Comparison of ENCODE assay signal across 8 cellular contexts in genomic region chr19:13847033-13847899, GRCh38. TPM values are rescaled to one million over a fixed set of nuclear protein-coding genes. Genes with fewer than 3 reads are reported as not detected.
DNase-seq lines count a peak whose midpoint lies in the region; ATAC-seq and TF ChIP-seq lines count a peak whose summit lies in the region.

No MANE protein-coding gene starts in this region.

- H3K27ac ChIP-seq in sigmoid colon, result peak overlapping the region; percentile 96 to 100 (median 99)

- TF ChIP-seq CTCF in GM06990 (IDR thresholded peaks at IDR 0.05; ENCODE audit: insufficient read depth, low read length, poor library complexity, severe bottlenecking), result peak; percentile 9
- TF ChIP-seq CTCF in astrocyte of the cerebellum (IDR thresholded peaks at IDR 0.05; ENCODE audit: low read depth, low read length, missing control alignments), result peak; percentile 10
- TF ChIP-seq CTCF in sigmoid colon (IDR thresholded peaks at IDR 0.05), result peak in 2 of 4 experiments; percentile 18 to 21

- ATAC-seq in HG02623 (IDR thresholded peaks at IDR 0.05; ENCODE audit: unreplicated experiment) (peak; percentile 30), GM19467 (IDR thresholded peaks at IDR 0.05; ENCODE audit: unreplicated experiment) (no peak)

- H3K36me3 ChIP-seq in GM06990 (ENCODE audit: control insufficient read depth, insufficient read depth, low read length) (no peaks in the 10 kb centered on the region), sigmoid colon (no peaks in the 10 kb centered on the region)

- H3K27me3 ChIP-seq in GM06990 (replicated peaks; ENCODE audit: control insufficient read depth, insufficient read depth, low read length) (no peaks in the 10 kb centered on the region), sigmoid colon (no peaks in the 10 kb centered on the region)

- TF ChIP-seq EP300 in sigmoid colon (IDR thresholded peaks at IDR 0.05), result peak; percentile 5 to 80 (median 51)

- intact Hi-C loops in sigmoid colon (cut with DNase I), result loop anchor here (5.0 to 10.0 kb wide), 3 partner anchors 685 to 1055 kb away; partner anchors contain the start of gene JUNB

- TF ChIP-seq POLR2A in sigmoid colon (IDR thresholded peaks at IDR 0.05), result peak; percentile 79 to 86

- H3K4me1 ChIP-seq in sigmoid colon, result peaks cover 0 to 78% (median 68%) of the 10 kb centered on the region in 4 donors

- H3K4me3 ChIP-seq in GM06990 (replicated peaks; ENCODE audit: low read depth, low read length) (peak overlapping the region; percentile 65), astrocyte of the cerebellum (ENCODE audit: low read depth, low read length) (peak overlapping the region; percentile 37), sigmoid colon (peak overlapping the region; percentile 47 to 60 (median 54))

- peak; percentile 84 for DNase-seq in GM06990 (ENCODE audit: extremely low read depth, insufficient read length)
- DNase-seq in NCI-H146 treated with DMSO at 0.1 percent for 48 hours (lab: John Stamatoyannopoulos, UW; ENCODE audit: unreplicated experiment), result peak; percentile 67
- DNase-seq in T-helper 9 cell, result peak; percentile 95
- peak; percentile 80 for DNase-seq in astrocyte of the cerebellum (ENCODE audit: low read depth)
- DNase-seq in hypothalamus (lab: John Stamatoyannopoulos, UW), result peak; percentile 32 to 96 (median 73)
- DNase-seq in sigmoid colon, result peak; percentile 98

- 0 to 1% methylated on average over 46 of the region's 46 CpGs for WGBS in sigmoid colon, 2 donors

- H3K9me3 ChIP-seq in sigmoid colon, result no peaks in the 10 kb centered on the region

- in situ Hi-C loops in astrocyte of the cerebellum (cut with HindIII; ENCODE audit: low sequenced_read_pairs), result no loop called here

RNA-seq across cellular contexts. Expression of gene NANOS3, which starts 29.7 kb away (rescaled TPM):
- not detected for total RNA-seq in sigmoid colon
- under 1 TPM in 1 of 3 donors, not detected in 2; 0.16 TPM for polyA plus RNA-seq in sigmoid colon

RNA-seq across cellular contexts. Expression of gene ZSWIM4, which starts 52.0 kb away (rescaled TPM):
- 1 to 10 TPM; 2.3 to 4.4 (median 3.3) TPM for total RNA-seq in sigmoid colon
- 1 to 10 TPM in 2 of 3 donors, under 1 TPM in 1; 0.60 to 3.3 (median 1.4) TPM for polyA plus RNA-seq in sigmoid colon

RNA-seq across cellular contexts. Expression of gene BRME1, which starts 58.7 kb away (rescaled TPM):
- total RNA-seq in sigmoid colon, result 1 to 10 TPM in 3 of 4 donors, under 1 TPM in 1; 0.99 to 3.6 (median 1.3) TPM
- polyA plus RNA-seq in sigmoid colon, result 1 to 10 TPM; 1.8 to 9.0 (median 3.2) TPM

RNA-seq across cellular contexts. Expression of gene CC2D1A, which starts 58.7 kb away (rescaled TPM):
- 10 to 100 TPM; 15.0 to 33.5 (median 21.4) TPM for total RNA-seq in sigmoid colon
- polyA plus RNA-seq in sigmoid colon, result 10 to 100 TPM; 38.4 to 88.2 (median 65.7) TPM
